ENCODE assay signal across 10 cellular contexts in genomic region chr2:230828272-230828961, GRCh38. TPM values are rescaled to one million over a fixed set of nuclear protein-coding genes. Genes with fewer than 3 reads are reported as not detected.
A peak's percentile ranks its signal among the peaks of the same experiment; 100 is the strongest.
DNase-seq lines count a peak whose midpoint lies in the region; ATAC-seq, FAIRE-seq and TF ChIP-seq lines count a peak whose summit lies in the region.
"Had no signal": no experiment of that assay in that cellular context is flagged by ENCODE, and none has a peak within 500 bp of the region (broad histone marks: within the 10 kb centered on the region; RNA-seq: fewer than 3 reads in every experiment).

No MANE protein-coding gene starts in this region.

- intact Hi-C loops in CD8-positive, alpha-beta T cell (cut with DNase I, micrococcal nuclease), result no loop called here
- intact Hi-C loops in ascending aorta (cut with DNase I), result no loop called here
- intact Hi-C loops in naive thymus-derived CD4-positive, alpha-beta T cell (cut with micrococcal nuclease), result loop anchor here in 1 of 2 donors (10.0 kb wide), 1 partner anchor 76 kb away; no protein-coding TSS in a partner anchor

- no peak for ATAC-seq in CD8-positive, alpha-beta T cell
- ATAC-seq in GM21529 (IDR thresholded peaks at IDR 0.05; ENCODE audit: unreplicated experiment) (peak; percentile 60), HG03460 (IDR thresholded peaks at IDR 0.05; ENCODE audit: unreplicated experiment) (no peak)
- peak; percentile 41 for ATAC-seq in naive thymus-derived CD4-positive, alpha-beta T cell

- H3K4me1 ChIP-seq in CD8-positive, alpha-beta T cell (ENCODE audit: insufficient read depth, low read length), result peaks cover 5% of the 10 kb centered on the region
- peaks cover 4 to 12% of the 10 kb centered on the region in 2 donors for H3K4me1 ChIP-seq in ascending aorta
- H3K4me1 ChIP-seq in naive thymus-derived CD4-positive, alpha-beta T cell (ENCODE audit: control insufficient read depth in 2 of 2, insufficient read depth in 2 of 2, low read length in 2 of 2), result no peaks in the 10 kb centered on the region

- no peaks in the 10 kb centered on the region for H3K36me3 Mint-ChIP-seq in CD8-positive, alpha-beta T cell
- H3K36me3 Mint-ChIP-seq in naive thymus-derived CD4-positive, alpha-beta T cell, result no peaks in the 10 kb centered on the region

- no peaks in the 10 kb centered on the region for H3K9me3 ChIP-seq in CD8-positive, alpha-beta T cell (ENCODE audit: low read length)
- no peaks in the 10 kb centered on the region for H3K9me3 ChIP-seq in ascending aorta
- no peaks in the 10 kb centered on the region for H3K9me3 ChIP-seq in naive thymus-derived CD4-positive, alpha-beta T cell (ENCODE audit: control insufficient read depth in 2 of 3, low read length in 3 of 3)

- CTCF ChIA-PET in CD8-positive, alpha-beta T cell (lab: Charles Lee), result interaction anchor here (1.2 to 1.5 kb wide), 2 partner anchors 12 to 74 kb away, joined by 3 to 5 read pairs; no protein-coding TSS in a partner anchor
- CTCF ChIA-PET in naive thymus-derived CD4-positive, alpha-beta T cell (lab: Charles Lee), result interaction anchor here (1.8 kb wide), 1 partner anchor 159 kb away, joined by 4 read pairs; no protein-coding TSS in a partner anchor

- H3K4me3 Mint-ChIP-seq in CD8-positive, alpha-beta T cell, result no peak overlapping the region
- H3K4me3 Mint-ChIP-seq in naive thymus-derived CD4-positive, alpha-beta T cell, result peak overlapping the region in 5 of 10 donors; percentile 35 to 67 (median 53)

- peaks cover 44% of the 10 kb centered on the region for H3K27me3 Mint-ChIP-seq in CD8-positive, alpha-beta T cell (ENCODE audit: low read depth)
- H3K27me3 Mint-ChIP-seq in naive thymus-derived CD4-positive, alpha-beta T cell, result peaks cover 26 to 74% (median 40%) of the 10 kb centered on the region in 5 donors

- H3K27ac Mint-ChIP-seq in CD8-positive, alpha-beta T cell, result no peak overlapping the region
- H3K27ac Mint-ChIP-seq in naive thymus-derived CD4-positive, alpha-beta T cell, result peak overlapping the region in 1 of 9 donors; percentile 38

- FAIRE-seq in urothelium cell line (lab: Jason Lieb, UNC), result no peak

- H3K27ac ChIP-seq in CD8-positive, alpha-beta T cell (ENCODE audit: low read depth, low read length), result no peak overlapping the region
- H3K27ac ChIP-seq in ascending aorta, result no peak overlapping the region
- H3K27ac ChIP-seq in naive thymus-derived CD4-positive, alpha-beta T cell (ENCODE audit: low read depth, low read length), result no peak overlapping the region

- peaks cover 7% of the 10 kb centered on the region for H3K4me1 Mint-ChIP-seq in CD8-positive, alpha-beta T cell (ENCODE audit: low read depth)
- peaks cover 0 to 28% (median 9%) of the 10 kb centered on the region in 7 donors for H3K4me1 Mint-ChIP-seq in naive thymus-derived CD4-positive, alpha-beta T cell

- POLR2A ChIA-PET in CD8-positive, alpha-beta T cell (lab: Charles Lee), result no interaction called here
- POLR2A ChIA-PET in naive thymus-derived CD4-positive, alpha-beta T cell (lab: Charles Lee), result no interaction called here

- H3K9me3 Mint-ChIP-seq in CD8-positive, alpha-beta T cell, result no peaks in the 10 kb centered on the region
- peaks cover 0 to 2% (median 0%) of the 10 kb centered on the region in 11 donors for H3K9me3 Mint-ChIP-seq in naive thymus-derived CD4-positive, alpha-beta T cell

- TF ChIP-seq CTCF in CD8-positive, alpha-beta T cell (IDR thresholded peaks at IDR 0.05), result no peak
- TF ChIP-seq CTCF in ascending aorta (IDR thresholded peaks at IDR 0.05), result no peak

- no peak for DNase-seq in CD8-positive, alpha-beta T cell
- DNase-seq in ascending aorta (ENCODE audit: low spot score in 2 of 2), result no peak
- peak in 1 of 9 donors; percentile 56 for DNase-seq in naive thymus-derived CD4-positive, alpha-beta T cell
- no peak for DNase-seq in NOMO-1 treated with dmso at 0.1 percent for 144 hours (lab: John Stamatoyannopoulos, UW; ENCODE audit: unreplicated experiment)
- no peak for DNase-seq in NCI-H2171 treated with DMSO at 0.1 percent for 48 hours (lab: John Stamatoyannopoulos, UW)
- DNase-seq in urothelium cell line (ENCODE audit: low spot score), result no peak
- DNase-seq: activated gamma-delta T cell, NCI-H187 treated with DMSO at 0.1 percent for 48 hours had no signal

- peak overlapping the region; percentile 35 for H3K4me3 ChIP-seq in CD8-positive, alpha-beta T cell (ENCODE audit: low read depth, low read length)
- H3K4me3 ChIP-seq in ascending aorta, result peak overlapping the region; percentile 44 to 60
- H3K4me3 ChIP-seq in naive thymus-derived CD4-positive, alpha-beta T cell (ENCODE audit: low read length), result no peak overlapping the region

- peaks cover 11% of the 10 kb centered on the region for H3K27me3 ChIP-seq in CD8-positive, alpha-beta T cell (ENCODE audit: insufficient read depth, low read length)
- H3K27me3 ChIP-seq in ascending aorta, result no peaks in the 10 kb centered on the region
- H3K27me3 ChIP-seq in naive thymus-derived CD4-positive, alpha-beta T cell (ENCODE audit: control insufficient read depth in 2 of 2, insufficient read depth in 2 of 2, low read length in 2 of 2), result peaks cover 0 to 5% of the 10 kb centered on the region in 2 donors

- H3K36me3 ChIP-seq in CD8-positive, alpha-beta T cell (ENCODE audit: insufficient read depth, low read length), result no peaks in the 10 kb centered on the region
- H3K36me3 ChIP-seq in ascending aorta, result no peaks in the 10 kb centered on the region
- no peaks in the 10 kb centered on the region for H3K36me3 ChIP-seq in naive thymus-derived CD4-positive, alpha-beta T cell (ENCODE audit: control insufficient read depth in 2 of 3, insufficient read depth in 3 of 3, low read length in 3 of 3)

RNA-seq across cellular contexts. Expression of gene ITM2C, which starts 36.3 kb away (rescaled TPM):
- 10 to 100 TPM; 23.2 to 27.4 TPM for total RNA-seq in CD8-positive, alpha-beta T cell
- total RNA-seq in ascending aorta, result 84.9 TPM
- total RNA-seq in naive thymus-derived CD4-positive, alpha-beta T cell, result 10 to 100 TPM in 4 of 5 experiments, 1 to 10 TPM in 1; 7.4 to 27.7 (median 24.7) TPM
- polyA plus RNA-seq in naive thymus-derived CD4-positive, alpha-beta T cell, result 10 to 100 TPM; 36.2 to 37.4 TPM

Comparison
In these comparisons a context has a peak if more than half of its experiments do, and no peak if none do; other contexts are left out.
1. ATAC-seq: peak in GM21529 (single experiment) and naive thymus-derived CD4-positive, alpha-beta T cell (single experiment); none in CD8-positive, alpha-beta T cell (single experiment) and HG03460 (single experiment).